Comparison of ENCODE assay signal across 8 cellular contexts in genomic region chr1:248822148-248823032, GRCh38. TPM values are rescaled to one million over a fixed set of nuclear protein-coding genes. Genes with fewer than 3 reads are reported as not detected.
DNase-seq lines count a peak whose midpoint lies in the region; ATAC-seq and TF ChIP-seq lines count a peak whose summit lies in the region.

No MANE protein-coding gene starts in this region.

- peaks cover 37% of the 10 kb centered on the region for H3K36me3 Mint-ChIP-seq in nephron (ENCODE audit: low read depth)

- peaks cover 10 to 53% (median 45%) of the 10 kb centered on the region in 4 donors for H3K36me3 ChIP-seq in stomach

- no peaks in the 10 kb centered on the region for H3K27me3 ChIP-seq in stomach

- H3K27ac ChIP-seq in angular gyrus (ENCODE audit: low read depth, low read length) (peak overlapping the region; percentile 41), stomach (peak overlapping the region in 2 of 5 donors; percentile 14 to 18)

- H3K4me1 Mint-ChIP-seq in nephron: peaks cover 39% of the 10 kb centered on the region

- no peaks in the 10 kb centered on the region for H3K9me3 ChIP-seq in stomach

- H3K4me3 Mint-ChIP-seq in nephron: peak overlapping the region; percentile 90 to 97 (median 96)

- H3K9me3 Mint-ChIP-seq in nephron: no peaks in the 10 kb centered on the region

- ATAC-seq in GM18498 (IDR thresholded peaks at IDR 0.05; ENCODE audit: unreplicated experiment) (peak; percentile 20), HG03342 (IDR thresholded peaks at IDR 0.05; ENCODE audit: unreplicated experiment) (peak; percentile 14), GM19035 (IDR thresholded peaks at IDR 0.05; ENCODE audit: unreplicated experiment) (no peak)

- TF ChIP-seq CTCF in nephron (IDR thresholded peaks at IDR 0.05; ENCODE audit: unreplicated experiment in 3 of 3): no peak
- TF ChIP-seq CTCF in stomach (IDR thresholded peaks at IDR 0.05): no peak

- H3K27ac Mint-ChIP-seq in nephron: no peak overlapping the region

- DNase-seq in T-helper 1 cell: no peak
- DNase-seq in RPMI8226: no peak
- no peak for DNase-seq in stomach

- 82 to 85% (median 84%) methylated on average over 15 of the region's 15 CpGs for WGBS in stomach, 5 donors

- H3K27me3 Mint-ChIP-seq in nephron (ENCODE audit: low read depth): no peaks in the 10 kb centered on the region

- peak overlapping the region in 2 of 4 donors; percentile 21 to 91 for H3K4me3 ChIP-seq in stomach

- TF ChIP-seq EP300 in stomach (IDR thresholded peaks at IDR 0.05): no peak

- intact Hi-C loops in stomach (cut with DNase I; ENCODE audit: low total_unique reads): no loop called here

- peaks cover 53 to 86% (median 72%) of the 10 kb centered on the region in 4 donors for H3K4me1 ChIP-seq in stomach

- no peak for TF ChIP-seq POLR2A in stomach (IDR thresholded peaks at IDR 0.05)

RNA-seq across cellular contexts. Expression of gene SH3BP5L, which starts 3.3 kb away (rescaled TPM):
- total RNA-seq in stomach: 10 to 100 TPM; 11.6 to 20.0 (median 14.9) TPM
- 10 to 100 TPM in 2 of 3 donors, 1 to 10 TPM in 1; 9.6 to 13.6 (median 10.6) TPM for polyA plus RNA-seq in stomach

RNA-seq across cellular contexts. Expression of gene ZNF672, which starts 15.6 kb away (rescaled TPM):
- 100 to 1,000 TPM in 1 of 5 donors, 10 to 100 TPM in 4; 17.1 to 142 (median 57.8) TPM for total RNA-seq in stomach
- polyA plus RNA-seq in stomach: 10 to 100 TPM; 13.0 to 18.0 (median 17.1) TPM

RNA-seq across cellular contexts. Expression of gene ZNF692, which starts 36.5 kb away (rescaled TPM):
- 100 to 1,000 TPM in 2 of 5 donors, 10 to 100 TPM in 2, 1 to 10 TPM in 1; 8.4 to 120 (median 87.5) TPM for total RNA-seq in stomach
- 10 to 100 TPM; 28.4 to 98.0 (median 44.9) TPM for polyA plus RNA-seq in stomach
